In the genomic region with DNA sequence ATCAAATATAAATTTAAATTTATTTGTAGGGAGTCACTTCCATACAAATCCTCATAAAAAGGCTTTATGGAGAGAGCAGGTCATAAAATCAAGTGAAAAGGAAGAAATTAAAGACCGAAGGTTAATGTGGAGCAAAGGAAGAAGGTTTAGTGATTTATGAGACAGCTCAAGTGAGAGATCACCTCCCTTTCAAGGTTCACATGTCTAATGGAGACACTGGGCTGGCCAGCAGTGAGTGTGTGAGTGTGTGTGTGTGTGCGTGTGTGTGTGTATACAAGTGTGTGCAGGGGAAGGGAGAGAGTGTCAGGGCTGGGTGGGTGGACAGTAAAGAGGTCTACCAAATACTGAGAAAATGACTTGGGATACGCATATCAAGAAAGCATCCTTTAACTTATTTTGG, we compare ENCODE assay signal across 1 cellular context.
TF ChIP-seq lines count a peak whose summit lies in the region.

No MANE protein-coding gene starts in this region.

TF ChIP-seq in HEK293, 187 proteins besides CTCF, POLR2A, EP300 and RAD21 (continued from another document):
- TF ChIP-seq ZNF843 (tag by site-specific recombination; IDR thresholded peaks at IDR 0.05) = 0 out of 2 replicates have a peak, but pooled peaks have one; percentile 36
- TF ChIP-seq ZNF501 (tag by site-specific recombination; IDR thresholded peaks at IDR 0.05) = no peak
- TF ChIP-seq, protein P1, sequence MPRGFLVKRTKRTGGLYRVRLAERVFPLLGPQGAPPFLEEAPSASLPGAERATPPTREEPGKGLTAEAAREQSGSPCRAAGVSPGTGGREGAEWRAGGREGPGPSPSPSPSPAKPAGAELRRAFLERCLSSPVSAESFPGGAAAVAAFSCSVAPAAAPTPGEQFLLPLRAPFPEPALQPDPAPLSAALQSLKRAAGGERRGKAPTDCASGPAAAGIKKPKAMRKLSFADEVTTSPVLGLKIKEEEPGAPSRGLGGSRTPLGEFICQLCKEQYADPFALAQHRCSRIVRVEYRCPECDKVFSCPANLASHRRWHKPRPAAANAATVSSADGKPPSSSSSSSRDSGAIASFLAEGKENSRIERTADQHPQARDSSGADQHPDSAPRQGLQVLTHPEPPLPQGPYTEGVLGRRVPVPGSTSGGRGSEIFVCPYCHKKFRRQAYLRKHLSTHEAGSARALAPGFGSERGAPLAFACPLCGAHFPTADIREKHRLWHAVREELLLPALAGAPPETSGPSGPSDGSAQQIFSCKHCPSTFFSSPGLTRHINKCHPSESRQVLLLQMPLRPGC (tag by site-specific recombination; IDR thresholded peaks at IDR 0.05) = no peak
- TF ChIP-seq, protein P2, sequence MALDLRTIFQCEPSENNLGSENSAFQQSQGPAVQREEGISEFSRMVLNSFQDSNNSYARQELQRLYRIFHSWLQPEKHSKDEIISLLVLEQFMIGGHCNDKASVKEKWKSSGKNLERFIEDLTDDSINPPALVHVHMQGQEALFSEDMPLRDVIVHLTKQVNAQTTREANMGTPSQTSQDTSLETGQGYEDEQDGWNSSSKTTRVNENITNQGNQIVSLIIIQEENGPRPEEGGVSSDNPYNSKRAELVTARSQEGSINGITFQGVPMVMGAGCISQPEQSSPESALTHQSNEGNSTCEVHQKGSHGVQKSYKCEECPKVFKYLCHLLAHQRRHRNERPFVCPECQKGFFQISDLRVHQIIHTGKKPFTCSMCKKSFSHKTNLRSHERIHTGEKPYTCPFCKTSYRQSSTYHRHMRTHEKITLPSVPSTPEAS (tag by site-specific recombination; IDR thresholded peaks at IDR 0.05) = peak; percentile 85
- TF ChIP-seq, protein P3, sequence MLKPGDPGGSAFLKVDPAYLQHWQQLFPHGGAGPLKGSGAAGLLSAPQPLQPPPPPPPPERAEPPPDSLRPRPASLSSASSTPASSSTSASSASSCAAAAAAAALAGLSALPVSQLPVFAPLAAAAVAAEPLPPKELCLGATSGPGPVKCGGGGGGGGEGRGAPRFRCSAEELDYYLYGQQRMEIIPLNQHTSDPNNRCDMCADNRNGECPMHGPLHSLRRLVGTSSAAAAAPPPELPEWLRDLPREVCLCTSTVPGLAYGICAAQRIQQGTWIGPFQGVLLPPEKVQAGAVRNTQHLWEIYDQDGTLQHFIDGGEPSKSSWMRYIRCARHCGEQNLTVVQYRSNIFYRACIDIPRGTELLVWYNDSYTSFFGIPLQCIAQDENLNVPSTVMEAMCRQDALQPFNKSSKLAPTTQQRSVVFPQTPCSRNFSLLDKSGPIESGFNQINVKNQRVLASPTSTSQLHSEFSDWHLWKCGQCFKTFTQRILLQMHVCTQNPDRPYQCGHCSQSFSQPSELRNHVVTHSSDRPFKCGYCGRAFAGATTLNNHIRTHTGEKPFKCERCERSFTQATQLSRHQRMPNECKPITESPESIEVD (tag by site-specific recombination; IDR thresholded peaks at IDR 0.05) = peak; percentile 42
- no peak for TF ChIP-seq ZNF16 (tag by site-specific recombination; IDR thresholded peaks at IDR 0.05; ENCODE audit: low read depth)
- no peak for TF ChIP-seq ZFP41 (tag by site-specific recombination; IDR thresholded peaks at IDR 0.05; ENCODE audit: borderline replicate concordance)
- TF ChIP-seq ZNF223 (tag by site-specific recombination; IDR thresholded peaks at IDR 0.05) = no peak
- no peak for TF ChIP-seq ZNF555 (tag by site-specific recombination; conservative IDR thresholded peaks at IDR 0.05)
- TF ChIP-seq, protein P4, sequence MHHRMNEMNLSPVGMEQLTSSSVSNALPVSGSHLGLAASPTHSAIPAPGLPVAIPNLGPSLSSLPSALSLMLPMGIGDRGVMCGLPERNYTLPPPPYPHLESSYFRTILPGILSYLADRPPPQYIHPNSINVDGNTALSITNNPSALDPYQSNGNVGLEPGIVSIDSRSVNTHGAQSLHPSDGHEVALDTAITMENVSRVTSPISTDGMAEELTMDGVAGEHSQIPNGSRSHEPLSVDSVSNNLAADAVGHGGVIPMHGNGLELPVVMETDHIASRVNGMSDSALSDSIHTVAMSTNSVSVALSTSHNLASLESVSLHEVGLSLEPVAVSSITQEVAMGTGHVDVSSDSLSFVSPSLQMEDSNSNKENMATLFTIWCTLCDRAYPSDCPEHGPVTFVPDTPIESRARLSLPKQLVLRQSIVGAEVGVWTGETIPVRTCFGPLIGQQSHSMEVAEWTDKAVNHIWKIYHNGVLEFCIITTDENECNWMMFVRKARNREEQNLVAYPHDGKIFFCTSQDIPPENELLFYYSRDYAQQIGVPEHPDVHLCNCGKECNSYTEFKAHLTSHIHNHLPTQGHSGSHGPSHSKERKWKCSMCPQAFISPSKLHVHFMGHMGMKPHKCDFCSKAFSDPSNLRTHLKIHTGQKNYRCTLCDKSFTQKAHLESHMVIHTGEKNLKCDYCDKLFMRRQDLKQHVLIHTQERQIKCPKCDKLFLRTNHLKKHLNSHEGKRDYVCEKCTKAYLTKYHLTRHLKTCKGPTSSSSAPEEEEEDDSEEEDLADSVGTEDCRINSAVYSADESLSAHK (tag by site-specific recombination; IDR thresholded peaks at IDR 0.05) = no peak
- TF ChIP-seq HOXD13 (CRISPR knock-in tag; IDR thresholded peaks at IDR 0.05; ENCODE audit: borderline replicate concordance) = 0 out of 2 replicates have a peak, but pooled peaks have one; percentile 50
- peak; percentile 61; the same call in 1 of the 2 replicates for TF ChIP-seq WT1 (tag by site-specific recombination; IDR thresholded peaks at IDR 0.05)
- no peak for TF ChIP-seq ZBTB1 (tag by site-specific recombination; IDR thresholded peaks at IDR 0.05)
- no peak for TF ChIP-seq GLIS2 (tag by site-specific recombination; IDR thresholded peaks at IDR 0.05)
- TF ChIP-seq ZNF544 (tag by site-specific recombination; IDR thresholded peaks at IDR 0.05) = no peak
- no peak for TF ChIP-seq ZSCAN23 (tag by site-specific recombination; IDR thresholded peaks at IDR 0.05)
- TF ChIP-seq, protein P5, sequence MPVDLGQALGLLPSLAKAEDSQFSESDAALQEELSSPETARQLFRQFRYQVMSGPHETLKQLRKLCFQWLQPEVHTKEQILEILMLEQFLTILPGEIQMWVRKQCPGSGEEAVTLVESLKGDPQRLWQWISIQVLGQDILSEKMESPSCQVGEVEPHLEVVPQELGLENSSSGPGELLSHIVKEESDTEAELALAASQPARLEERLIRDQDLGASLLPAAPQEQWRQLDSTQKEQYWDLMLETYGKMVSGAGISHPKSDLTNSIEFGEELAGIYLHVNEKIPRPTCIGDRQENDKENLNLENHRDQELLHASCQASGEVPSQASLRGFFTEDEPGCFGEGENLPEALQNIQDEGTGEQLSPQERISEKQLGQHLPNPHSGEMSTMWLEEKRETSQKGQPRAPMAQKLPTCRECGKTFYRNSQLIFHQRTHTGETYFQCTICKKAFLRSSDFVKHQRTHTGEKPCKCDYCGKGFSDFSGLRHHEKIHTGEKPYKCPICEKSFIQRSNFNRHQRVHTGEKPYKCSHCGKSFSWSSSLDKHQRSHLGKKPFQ (tag by site-specific recombination; IDR thresholded peaks at IDR 0.05) = peak; percentile 50; the same call in 1 of the 2 replicates
- TF ChIP-seq ZNF660 (tag by site-specific recombination; IDR thresholded peaks at IDR 0.05) = no peak
- TF ChIP-seq, protein P6, sequence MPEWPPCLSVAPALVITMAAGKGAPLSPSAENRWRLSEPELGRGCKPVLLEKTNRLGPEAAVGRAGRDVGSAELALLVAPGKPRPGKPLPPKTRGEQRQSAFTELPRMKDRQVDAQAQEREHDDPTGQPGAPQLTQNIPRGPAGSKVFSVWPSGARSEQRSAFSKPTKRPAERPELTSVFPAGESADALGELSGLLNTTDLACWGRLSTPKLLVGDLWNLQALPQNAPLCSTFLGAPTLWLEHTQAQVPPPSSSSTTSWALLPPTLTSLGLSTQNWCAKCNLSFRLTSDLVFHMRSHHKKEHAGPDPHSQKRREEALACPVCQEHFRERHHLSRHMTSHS (tag by site-specific recombination; IDR thresholded peaks at IDR 0.05) = no peak
- no peak for TF ChIP-seq ZNF707 (tag by site-specific recombination; IDR thresholded peaks at IDR 0.05)
- TF ChIP-seq, protein P7, sequence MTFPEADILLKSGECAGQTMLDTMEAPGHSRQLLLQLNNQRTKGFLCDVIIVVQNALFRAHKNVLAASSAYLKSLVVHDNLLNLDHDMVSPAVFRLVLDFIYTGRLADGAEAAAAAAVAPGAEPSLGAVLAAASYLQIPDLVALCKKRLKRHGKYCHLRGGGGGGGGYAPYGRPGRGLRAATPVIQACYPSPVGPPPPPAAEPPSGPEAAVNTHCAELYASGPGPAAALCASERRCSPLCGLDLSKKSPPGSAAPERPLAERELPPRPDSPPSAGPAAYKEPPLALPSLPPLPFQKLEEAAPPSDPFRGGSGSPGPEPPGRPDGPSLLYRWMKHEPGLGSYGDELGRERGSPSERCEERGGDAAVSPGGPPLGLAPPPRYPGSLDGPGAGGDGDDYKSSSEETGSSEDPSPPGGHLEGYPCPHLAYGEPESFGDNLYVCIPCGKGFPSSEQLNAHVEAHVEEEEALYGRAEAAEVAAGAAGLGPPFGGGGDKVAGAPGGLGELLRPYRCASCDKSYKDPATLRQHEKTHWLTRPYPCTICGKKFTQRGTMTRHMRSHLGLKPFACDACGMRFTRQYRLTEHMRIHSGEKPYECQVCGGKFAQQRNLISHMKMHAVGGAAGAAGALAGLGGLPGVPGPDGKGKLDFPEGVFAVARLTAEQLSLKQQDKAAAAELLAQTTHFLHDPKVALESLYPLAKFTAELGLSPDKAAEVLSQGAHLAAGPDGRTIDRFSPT (tag by site-specific recombination; IDR thresholded peaks at IDR 0.05) = peak; percentile 49; the same call in 1 of the 2 replicates
- TF ChIP-seq, protein P8, sequence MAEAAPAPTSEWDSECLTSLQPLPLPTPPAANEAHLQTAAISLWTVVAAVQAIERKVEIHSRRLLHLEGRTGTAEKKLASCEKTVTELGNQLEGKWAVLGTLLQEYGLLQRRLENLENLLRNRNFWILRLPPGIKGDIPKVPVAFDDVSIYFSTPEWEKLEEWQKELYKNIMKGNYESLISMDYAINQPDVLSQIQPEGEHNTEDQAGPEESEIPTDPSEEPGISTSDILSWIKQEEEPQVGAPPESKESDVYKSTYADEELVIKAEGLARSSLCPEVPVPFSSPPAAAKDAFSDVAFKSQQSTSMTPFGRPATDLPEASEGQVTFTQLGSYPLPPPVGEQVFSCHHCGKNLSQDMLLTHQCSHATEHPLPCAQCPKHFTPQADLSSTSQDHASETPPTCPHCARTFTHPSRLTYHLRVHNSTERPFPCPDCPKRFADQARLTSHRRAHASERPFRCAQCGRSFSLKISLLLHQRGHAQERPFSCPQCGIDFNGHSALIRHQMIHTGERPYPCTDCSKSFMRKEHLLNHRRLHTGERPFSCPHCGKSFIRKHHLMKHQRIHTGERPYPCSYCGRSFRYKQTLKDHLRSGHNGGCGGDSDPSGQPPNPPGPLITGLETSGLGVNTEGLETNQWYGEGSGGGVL (tag by site-specific recombination; IDR thresholded peaks at IDR 0.05) = peak; percentile 33; the same call in 1 of the 2 replicates
- TF ChIP-seq, protein P9, sequence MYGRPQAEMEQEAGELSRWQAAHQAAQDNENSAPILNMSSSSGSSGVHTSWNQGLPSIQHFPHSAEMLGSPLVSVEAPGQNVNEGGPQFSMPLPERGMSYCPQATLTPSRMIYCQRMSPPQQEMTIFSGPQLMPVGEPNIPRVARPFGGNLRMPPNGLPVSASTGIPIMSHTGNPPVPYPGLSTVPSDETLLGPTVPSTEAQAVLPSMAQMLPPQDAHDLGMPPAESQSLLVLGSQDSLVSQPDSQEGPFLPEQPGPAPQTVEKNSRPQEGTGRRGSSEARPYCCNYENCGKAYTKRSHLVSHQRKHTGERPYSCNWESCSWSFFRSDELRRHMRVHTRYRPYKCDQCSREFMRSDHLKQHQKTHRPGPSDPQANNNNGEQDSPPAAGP (tag by site-specific recombination; IDR thresholded peaks at IDR 0.05) = no peak
- no peak for TF ChIP-seq ZNF274 (IDR thresholded peaks at IDR 0.05; ENCODE audit: low read length)
- no peak for TF ChIP-seq ZNF274 (tag by site-specific recombination; IDR thresholded peaks at IDR 0.05; ENCODE audit: borderline replicate concordance)
- no peak for TF ChIP-seq ZNF394 (tag by site-specific recombination; IDR thresholded peaks at IDR 0.05; ENCODE audit: borderline replicate concordance)
- TF ChIP-seq ZNF211 (tag by site-specific recombination; IDR thresholded peaks at IDR 0.05; ENCODE audit: low read depth) = no peak
